Comparison of ENCODE assay signal across 15 cellular contexts in the genomic region with DNA sequence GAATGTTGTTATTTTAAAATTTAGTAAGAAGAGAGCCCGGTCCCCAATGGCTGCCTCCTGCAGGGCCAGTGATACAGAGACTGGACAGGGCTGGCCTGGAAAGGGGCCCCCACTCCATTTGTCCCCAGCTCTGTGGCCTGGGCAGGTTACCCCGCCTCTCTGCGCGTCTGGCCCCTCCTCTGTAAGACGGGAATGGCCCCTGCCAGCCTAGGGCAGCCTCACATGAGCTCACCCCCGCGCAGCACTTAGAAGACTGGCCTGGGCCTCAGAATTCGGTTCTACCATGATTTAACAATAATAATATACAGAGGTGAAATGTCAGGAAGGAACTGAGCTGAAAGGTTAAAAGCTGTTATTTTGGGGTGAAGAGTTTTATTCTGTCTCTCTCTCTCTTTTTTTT. TPM values are rescaled to one million over a fixed set of nuclear protein-coding genes. Genes with fewer than 3 reads are reported as not detected.
DNase-seq lines count a peak whose midpoint lies in the region; ATAC-seq and TF ChIP-seq lines count a peak whose summit lies in the region.
"Had no signal": no experiment of that assay in that cellular context is flagged by ENCODE, and none has a peak within 500 bp of the region (broad histone marks: within the 10 kb centered on the region; RNA-seq: fewer than 3 reads in every experiment).

No MANE protein-coding gene starts in this region.

- intact Hi-C loops in mammary epithelial cell (cut with micrococcal nuclease) (no loop called here), MCF 10A (cut with micrococcal nuclease) (no loop called here)

- no peak for ATAC-seq in effector memory CD8-positive, alpha-beta T cell (replicated peaks)
- no peak for ATAC-seq in thoracic aorta (ENCODE audit: insufficient number of reproducible peaks, low FRiP score, low read depth)
- no peak for ATAC-seq in HG03457 (IDR thresholded peaks at IDR 0.05; ENCODE audit: unreplicated experiment)
- no peak for ATAC-seq in HG03280 (IDR thresholded peaks at IDR 0.05; ENCODE audit: unreplicated experiment)

- H3K4me1 ChIP-seq in mammary epithelial cell (ENCODE audit: insufficient read depth, low read length) (peaks cover 10% of the 10 kb centered on the region), OCI-LY3 (ENCODE audit: low read length) (peaks cover 30% of the 10 kb centered on the region), thoracic aorta (ENCODE audit: control insufficient read depth in 1 of 2, low read depth in 2 of 2) (peaks cover 4 to 9% of the 10 kb centered on the region in 2 donors)

- H2AFZ ChIP-seq in mammary epithelial cell (ENCODE audit: low read depth, low read length) (no peak overlapping the region), OCI-LY3 (ENCODE audit: low read depth, low read length) (no peak overlapping the region)

- H3K4me3 ChIP-seq in mammary epithelial cell (replicated peaks in 1 of 3; ENCODE audit: insufficient read depth in 1 of 3, low read depth in 2 of 3, low read length in 3 of 3) (peak overlapping the region in 1 of 3 experiments; percentile 70), OCI-LY3 (ENCODE audit: low read length) (no peak overlapping the region), thoracic aorta (peak overlapping the region; percentile 9)

- H3K27ac Mint-ChIP-seq in MCF 10A (ENCODE audit: low read depth, unreplicated experiment), result no peak overlapping the region
- H3K27ac Mint-ChIP-seq in effector memory CD8-positive, alpha-beta T cell, result peak overlapping the region; percentile 98 to 99

- peak overlapping the region; percentile 78 for H3K4me2 ChIP-seq in mammary epithelial cell (ENCODE audit: insufficient read depth, low read depth, low read length)
- H3K4me2 ChIP-seq in OCI-LY3 (ENCODE audit: low read length), result peak overlapping the region; percentile 85; the same call in 1 of the 2 replicates

- CTCF ChIA-PET in mammary epithelial cell (lab: Charles Lee; ENCODE audit: low non-redundant PET), result no interaction called here
- CTCF ChIA-PET in MCF 10A (lab: Yijun Ruan, JAX), result interaction anchor here (0.6 kb wide), 1 partner anchor 65 kb away, joined by 3 read pairs; no protein-coding TSS in a partner anchor

- over 99% methylated on average over 8 of the region's 8 CpGs for WGBS in mammary epithelial cell (ENCODE audit: low coverage, missing lambda C conversion rate)

- dilution Hi-C loops in mammary epithelial cell (cut with HindIII; ENCODE audit: low sequenced_read_pairs), result no loop called here

- POLR2A ChIA-PET in MCF 10A (lab: Yijun Ruan, JAX), result no interaction called here

- BruUV-seq in mammary epithelial cell (replicated peaks; lab: Mats Ljungman, UMichigan), result TSS peak; percentile 48
- no TSS peak for BruUV-seq in MCF 10A (replicated peaks; lab: Mats Ljungman, UMichigan)

- no peak overlapping the region for H3K27ac ChIP-seq in mammary epithelial cell (ENCODE audit: insufficient read depth, low read depth, low read length)
- no peak overlapping the region for H3K27ac ChIP-seq in OCI-LY3 (ENCODE audit: low read length)
- H3K27ac ChIP-seq in thoracic aorta, result no peak overlapping the region

- H3K4me1 Mint-ChIP-seq in MCF 10A (ENCODE audit: insufficient read depth, unreplicated experiment), result no peaks in the 10 kb centered on the region
- H3K4me1 Mint-ChIP-seq in effector memory CD8-positive, alpha-beta T cell (ENCODE audit: low read depth in 2 of 2), result peaks cover 57 to 68% of the 10 kb centered on the region in 2 donors

- peaks cover 15% of the 10 kb centered on the region for H3K79me2 ChIP-seq in mammary epithelial cell (ENCODE audit: insufficient read depth, low read length)
- H3K79me2 ChIP-seq in OCI-LY3 (ENCODE audit: low read length), result no peaks in the 10 kb centered on the region

- no peak for TF ChIP-seq CTCF in mammary epithelial cell (conservative IDR thresholded peaks at IDR 0.05 in 1 of 2, IDR thresholded peaks at IDR 0.05 in 1 of 2; ENCODE audit: extremely low read depth in 1 of 2, insufficient read depth in 1 of 2, low read depth in 1 of 2, low read length in 2 of 2)
- no peak for TF ChIP-seq CTCF in MCF 10A (IDR thresholded peaks at IDR 0.05; ENCODE audit: unreplicated experiment)
- no peak for TF ChIP-seq CTCF in OCI-LY3 (IDR thresholded peaks at IDR 0.05; ENCODE audit: low read depth, low read length)
- no peak for TF ChIP-seq CTCF in thoracic aorta (IDR thresholded peaks at IDR 0.05)

- in situ Hi-C loops in mammary epithelial cell (cut with MboI; ENCODE audit: low sequenced_read_pairs in 2 of 2), result no loop called here

- no peaks in the 10 kb centered on the region for H3K9me3 Mint-ChIP-seq in MCF 10A (ENCODE audit: unreplicated experiment)
- H3K9me3 Mint-ChIP-seq in effector memory CD8-positive, alpha-beta T cell, result no peaks in the 10 kb centered on the region

- H3K4me3 Mint-ChIP-seq in MCF 10A (ENCODE audit: unreplicated experiment), result no peak overlapping the region
- peak overlapping the region; percentile 92 to 98 for H3K4me3 Mint-ChIP-seq in effector memory CD8-positive, alpha-beta T cell

- H3K27me3 ChIP-seq in mammary epithelial cell (ENCODE audit: insufficient read depth, low read length) (no peaks in the 10 kb centered on the region), OCI-LY3 (ENCODE audit: low read depth, low read length) (no peaks in the 10 kb centered on the region), thoracic aorta (replicated peaks; ENCODE audit: insufficient read depth) (no peaks in the 10 kb centered on the region)
- H3K27me3 ChIP-seq: adrenal gland had no signal

- DNase-seq in mammary epithelial cell (no peak), MCF 10A (ENCODE audit: unreplicated experiment) (no peak), thoracic aorta (ENCODE audit: low spot score) (no peak), AML-193 (lab: John Stamatoyannopoulos, UW) (no peak)
- peak in 2 of 3 experiments; percentile 30 to 43 for DNase-seq in effector memory CD8-positive, alpha-beta T cell
- DNase-seq: adrenal gland, EL, head of caudate nucleus, kidney glomerular epithelial cell had no signal

- H3K9ac ChIP-seq in mammary epithelial cell (ENCODE audit: insufficient read depth, low read length) (no peak overlapping the region), OCI-LY3 (ENCODE audit: low read length) (no peak overlapping the region)

- H3K9me3 ChIP-seq in mammary epithelial cell (replicated peaks; ENCODE audit: insufficient read depth, low read length), result no peaks in the 10 kb centered on the region
- no peaks in the 10 kb centered on the region for H3K9me3 ChIP-seq in OCI-LY3 (ENCODE audit: insufficient read depth, low read length)
- H3K9me3 ChIP-seq in thoracic aorta, result no peaks in the 10 kb centered on the region
- H3K9me3 ChIP-seq: adrenal gland had no signal

- no peaks in the 10 kb centered on the region for H3K36me3 ChIP-seq in mammary epithelial cell (ENCODE audit: insufficient read depth, low read length)
- H3K36me3 ChIP-seq in OCI-LY3 (replicated peaks; ENCODE audit: low read depth, low read length), result no peaks in the 10 kb centered on the region
- H3K36me3 ChIP-seq in thoracic aorta, result peaks cover 4% of the 10 kb centered on the region
- H3K36me3 ChIP-seq: adrenal gland had no signal

- H3K36me3 Mint-ChIP-seq in MCF 10A (ENCODE audit: insufficient read depth, unreplicated experiment), result no peaks in the 10 kb centered on the region
- peaks cover 64% of the 10 kb centered on the region for H3K36me3 Mint-ChIP-seq in effector memory CD8-positive, alpha-beta T cell (ENCODE audit: insufficient read depth)

- H4K20me1 ChIP-seq in mammary epithelial cell (ENCODE audit: insufficient read depth, low read length) (no peaks in the 10 kb centered on the region), OCI-LY3 (ENCODE audit: insufficient read depth, low read length) (no peaks in the 10 kb centered on the region)

- no peaks in the 10 kb centered on the region for H3K27me3 Mint-ChIP-seq in MCF 10A (ENCODE audit: insufficient read depth, unreplicated experiment)
- no peaks in the 10 kb centered on the region for H3K27me3 Mint-ChIP-seq in effector memory CD8-positive, alpha-beta T cell

RNA-seq across cellular contexts. Expression of gene APOBEC3G, which starts 1.3 kb away (rescaled TPM):
- total RNA-seq in mammary epithelial cell (10 to 100 TPM; 14.3 to 26.2 TPM), MCF 10A (2022) (0.49 and 0.54 TPM in 2 replicates), thoracic aorta (1 to 10 TPM; 3.4 to 8.3 TPM)
- polyA plus RNA-seq in mammary epithelial cell, result 50.7 TPM
- 197 TPM for polyA minus RNA-seq in mammary epithelial cell

RNA-seq across cellular contexts. Expression of gene APOBEC3H, which starts 18.7 kb away (rescaled TPM):
- total RNA-seq in mammary epithelial cell (under 1 TPM in 1 of 2 donors, not detected in 1; 0.87 TPM), MCF 10A (2022) (0.86 and 1.2 TPM in 2 replicates), thoracic aorta (1 to 10 TPM in 1 of 2 donors, not detected in 1; 1.6 TPM)
- polyA plus RNA-seq in mammary epithelial cell, result 0.24 TPM
- not detected for polyA minus RNA-seq in mammary epithelial cell
- total RNA-seq: epithelial cell of proximal tubule, myocyte, urinary bladder had no signal

RNA-seq across cellular contexts. Expression of gene APOBEC3F, which starts 37.7 kb away (rescaled TPM):
- total RNA-seq in mammary epithelial cell (10 to 100 TPM in 1 of 2 donors, 1 to 10 TPM in 1; 3.5 to 16.4 TPM), MCF 10A (2022) (1.3 and 1.4 TPM in 2 replicates), thoracic aorta (under 1 TPM; 0.49 to 0.95 TPM)
- 13.4 TPM for polyA plus RNA-seq in mammary epithelial cell
- polyA minus RNA-seq in mammary epithelial cell, result 26.3 TPM

RNA-seq across cellular contexts. Expression of gene APOBEC3D, which starts 57.4 kb away (rescaled TPM):
- total RNA-seq in mammary epithelial cell (under 1 TPM; 0.33 to 0.92 TPM), MCF 10A (2022) (0.14 and 0.83 TPM in 2 replicates), thoracic aorta (1 to 10 TPM; 1.4 to 1.8 TPM)
- 0.53 TPM for polyA plus RNA-seq in mammary epithelial cell
- polyA minus RNA-seq in mammary epithelial cell, result not detected
- total RNA-seq: myocyte had no signal

Comparison
In these comparisons a context has a peak if more than half of its experiments do, and no peak if none do; other contexts are left out.
1. DNase-seq: peak in effector memory CD8-positive, alpha-beta T cell (2 of 3); none in mammary epithelial cell (single experiment), MCF 10A (single experiment), thoracic aorta (single experiment) and AML-193 (0 of 2).